ENCODE assay signal across 21 cellular contexts in the genomic region with DNA sequence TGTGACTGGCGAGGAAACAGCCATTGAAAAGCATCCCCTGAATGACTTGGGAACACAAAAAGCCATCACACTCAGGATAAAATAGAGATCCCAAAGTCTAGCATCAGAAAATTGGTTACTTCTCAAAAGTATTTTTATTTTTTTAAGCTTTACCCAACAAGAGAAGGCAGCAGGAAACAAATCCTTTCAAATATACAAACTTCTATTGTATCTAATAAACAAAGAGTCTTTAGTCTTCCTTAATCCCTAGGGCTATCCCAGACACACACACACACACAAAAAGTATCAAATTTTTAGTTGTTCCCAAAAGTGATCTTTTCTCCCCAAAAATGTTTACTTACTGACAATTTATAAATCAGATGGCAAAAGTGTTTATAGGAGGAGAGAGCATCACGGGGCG. TPM values are rescaled to one million over a fixed set of nuclear protein-coding genes. Genes with fewer than 3 reads are reported as not detected.
"Had no signal": no experiment of that assay in that cellular context is flagged by ENCODE, and none has a peak within 500 bp of the region (broad histone marks: within the 10 kb centered on the region; RNA-seq: fewer than 3 reads in every experiment).

No MANE protein-coding gene starts in this region.

- H3K27me3 ChIP-seq: adrenal gland, right atrium auricular region had no signal

- H3K27ac Mint-ChIP-seq: activated CD4-positive, alpha-beta T cell treated with anti-CD3 and anti-CD28 coated beads for 36 hours; activated naive CD4-positive, alpha-beta T cell treated with anti-CD3 and anti-CD28 coated beads, Interleukin-2, amount 50 U/mL, for 72 hours; activated T-helper 1 cell treated with anti-CD3 and anti-CD28 coated beads, Interleukin-12 subunit alpha, Interleukin-12 subunit beta, Interleukin-2, Interleukin-4 antibody, amounts not matched to agents 30 ng/mL and 10 ng/mL and 1 ng/mL, durations not matched to agents 14 hours and 24 hours and 36 hours; immature natural killer cell; naive thymus-derived CD8-positive, alpha-beta T cell; stimulated activated naive CD8-positive, alpha-beta T cell treated with anti-CD3 and anti-CD28 coated beads, Interleukin-15, amount 100 ng/mL, for 72 hours; T-helper 2 cell treated with Interferon-gamma antibody and Interleukin-4, amounts not matched to agents 5 μg/mL and 100 μg/mL, for 36 hours; type B pancreatic cell; WTC11 had no signal

- H3K4me1 Mint-ChIP-seq: activated CD4-positive, alpha-beta T cell treated with anti-CD3 and anti-CD28 coated beads for 36 hours; immature natural killer cell; naive thymus-derived CD8-positive, alpha-beta T cell; stimulated activated naive CD8-positive, alpha-beta T cell treated with anti-CD3 and anti-CD28 coated beads, Interleukin-15, amount 100 ng/mL, for 72 hours; WTC11 had no signal

- H3K4me3 Mint-ChIP-seq: activated CD4-positive, alpha-beta T cell treated with anti-CD3 and anti-CD28 coated beads for 36 hours; activated T-helper 1 cell treated with anti-CD3 and anti-CD28 coated beads, Interleukin-12 subunit alpha, Interleukin-12 subunit beta, Interleukin-2, Interleukin-4 antibody, amounts not matched to agents 30 ng/mL and 10 ng/mL and 1 ng/mL, durations not matched to agents 14 hours and 24 hours and 36 hours; immature natural killer cell; naive thymus-derived CD8-positive, alpha-beta T cell; stimulated activated naive CD8-positive, alpha-beta T cell treated with anti-CD3 and anti-CD28 coated beads, Interleukin-15, amount 100 ng/mL, for 72 hours; T-helper 2 cell treated with Interferon-gamma antibody and Interleukin-4, amounts not matched to agents 5 μg/mL and 100 μg/mL, for 36 hours; type B pancreatic cell; WTC11 had no signal

- H3K36me3 Mint-ChIP-seq: activated naive CD4-positive, alpha-beta T cell treated with anti-CD3 and anti-CD28 coated beads, Interleukin-2, amount 50 U/mL, for 72 hours; immature natural killer cell; naive thymus-derived CD8-positive, alpha-beta T cell; type B pancreatic cell; WTC11 had no signal

- DNase-seq: activated CD4-positive, alpha-beta T cell treated with anti-CD3 and anti-CD28 coated beads for 36 hours; activated CD4-positive, alpha-beta T cell treated with anti-CD3 and anti-CD28 coated beads, Interleukin-2, amount 50 U/mL, for 48 hours; activated gamma-delta T cell treated with Interleukin-2 at 50 U/mL for 16 hours; activated T-cell treated with anti-CD3 and anti-CD28 coated beads for 4 hours; adrenal gland; dermis blood vessel endothelial cell; effector memory CD4-positive, alpha-beta T cell; immature natural killer cell; mesenchymal stem cell; mucosa of descending colon; naive thymus-derived CD8-positive, alpha-beta T cell; stimulated activated CD4-positive, alpha-beta T cell treated with anti-CD3 and anti-CD28 coated beads, Interleukin-2, amount 100 ng/mL, for 48 hours; stimulated activated naive CD8-positive, alpha-beta T cell treated with anti-CD3 and anti-CD28 coated beads, Interleukin-15, amount 100 ng/mL, for 72 hours had no signal

- H3K27ac ChIP-seq: adrenal gland, cardiac muscle cell, right atrium auricular region had no signal

- H3K27me3 Mint-ChIP-seq: type B pancreatic cell had no signal

- ATAC-seq: activated CD4-positive, alpha-beta T cell treated with anti-CD3 and anti-CD28 coated beads for 36 hours; activated naive CD4-positive, alpha-beta T cell treated with anti-CD3 and anti-CD28 coated beads, Interleukin-2, amount 50 U/mL, for 72 hours; mucosa of descending colon; naive thymus-derived CD8-positive, alpha-beta T cell; stimulated activated naive CD8-positive, alpha-beta T cell treated with anti-CD3 and anti-CD28 coated beads, Interleukin-15, amount 100 ng/mL, for 72 hours; WTC11 had no signal

- H3K4me1 ChIP-seq: adrenal gland had no signal

- H3K4me3 ChIP-seq: adrenal gland, cardiac muscle cell, mucosa of descending colon, right atrium auricular region, skin epidermis had no signal

- H3K9me3 Mint-ChIP-seq: activated naive CD4-positive, alpha-beta T cell treated with anti-CD3 and anti-CD28 coated beads, Interleukin-2, amount 50 U/mL, for 72 hours; activated T-helper 1 cell treated with anti-CD3 and anti-CD28 coated beads, Interleukin-12 subunit alpha, Interleukin-12 subunit beta, Interleukin-2, Interleukin-4 antibody, amounts not matched to agents 30 ng/mL and 10 ng/mL and 1 ng/mL, durations not matched to agents 14 hours and 24 hours and 36 hours; stimulated activated naive CD8-positive, alpha-beta T cell treated with anti-CD3 and anti-CD28 coated beads, Interleukin-15, amount 100 ng/mL, for 72 hours; T-helper 2 cell treated with Interferon-gamma antibody and Interleukin-4, amounts not matched to agents 5 μg/mL and 100 μg/mL, for 36 hours; type B pancreatic cell; WTC11 had no signal

- H3K36me3 ChIP-seq: adrenal gland, cardiac muscle cell, right atrium auricular region had no signal

- H3K9me3 ChIP-seq: adrenal gland, mucosa of descending colon, right atrium auricular region had no signal

RNA-seq across cellular contexts. Expression of gene MARCKS, which starts 33.2 kb away (rescaled TPM):
- polyA plus RNA-seq: naive thymus-derived CD8-positive, alpha-beta T cell had no signal
